Comparison of ENCODE assay signal across 1 cellular context in the genomic region with DNA sequence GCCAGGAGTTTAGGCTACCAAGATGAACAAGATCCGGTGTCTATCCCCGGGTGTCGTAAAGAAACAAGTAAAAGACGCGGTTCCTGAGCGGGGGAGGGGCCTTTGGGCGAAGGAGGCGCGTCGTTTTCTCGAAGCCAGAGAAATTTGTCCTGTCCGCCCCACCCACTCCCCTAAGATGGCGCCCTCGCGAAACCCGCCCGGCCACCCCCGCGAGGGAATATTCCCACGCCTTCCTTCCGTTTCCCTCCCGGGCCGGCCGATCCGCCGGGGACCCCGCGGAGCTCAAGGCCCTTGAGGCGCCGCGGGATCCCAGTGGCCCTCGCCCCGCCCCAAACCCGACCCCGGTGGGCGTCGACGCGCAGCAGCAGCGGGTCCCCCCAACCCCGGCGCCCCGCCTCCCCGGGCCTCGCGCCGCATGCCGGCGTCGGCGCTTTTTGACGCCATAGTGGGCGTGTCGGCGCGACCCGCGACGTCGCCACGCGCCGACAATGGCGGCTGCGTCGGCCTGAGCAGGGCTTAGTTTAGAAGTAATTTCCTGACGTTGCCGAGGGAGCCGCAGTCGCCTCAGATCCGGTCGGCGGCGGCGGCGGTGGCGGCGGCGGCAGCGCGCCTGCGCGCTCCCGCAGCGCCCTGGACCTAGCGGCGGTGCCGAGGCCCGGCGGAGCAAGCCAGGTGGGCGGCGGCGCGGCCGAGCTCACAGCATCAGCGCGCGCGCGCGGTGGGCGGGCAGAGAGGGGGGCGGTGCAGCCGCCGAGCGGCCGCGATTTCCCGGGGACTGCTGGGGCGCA.
A peak's percentile ranks its signal among the peaks of the same experiment; 100 is the strongest.
TF ChIP-seq lines count a peak whose summit lies in the region.

No MANE protein-coding gene starts in this region.

TF ChIP-seq in K562, 482 proteins besides CTCF, POLR2A, EP300 and RAD21 (continued from another document and continues in another):
- TF ChIP-seq, protein P1, sequence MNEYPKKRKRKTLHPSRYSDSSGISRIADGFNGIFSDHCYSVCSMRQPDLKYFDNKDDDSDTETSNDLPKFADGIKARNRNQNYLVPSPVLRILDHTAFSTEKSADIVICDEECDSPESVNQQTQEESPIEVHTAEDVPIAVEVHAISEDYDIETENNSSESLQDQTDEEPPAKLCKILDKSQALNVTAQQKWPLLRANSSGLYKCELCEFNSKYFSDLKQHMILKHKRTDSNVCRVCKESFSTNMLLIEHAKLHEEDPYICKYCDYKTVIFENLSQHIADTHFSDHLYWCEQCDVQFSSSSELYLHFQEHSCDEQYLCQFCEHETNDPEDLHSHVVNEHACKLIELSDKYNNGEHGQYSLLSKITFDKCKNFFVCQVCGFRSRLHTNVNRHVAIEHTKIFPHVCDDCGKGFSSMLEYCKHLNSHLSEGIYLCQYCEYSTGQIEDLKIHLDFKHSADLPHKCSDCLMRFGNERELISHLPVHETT (CRISPR knock-in tag; conservative IDR thresholded peaks at IDR 0.05 in 1 of 2, IDR thresholded peaks at IDR 0.05 in 1 of 2): peak in 1 of 2 experiments; percentile 79; a peak in 1 of 4 replicates
- TF ChIP-seq PHF8 (IDR thresholded peaks at IDR 0.05; ENCODE audit: borderline replicate concordance, low read length): peak; percentile 70
- 0 out of 2 replicates have a peak, but pooled peaks have one; percentile 24 for TF ChIP-seq NCOA1 (IDR thresholded peaks at IDR 0.05; ENCODE audit: low read depth)
- TF ChIP-seq PCBP2 (IDR thresholded peaks at IDR 0.05; ENCODE audit: low read depth, low read length, poor library complexity, severe bottlenecking): no peak
- no peak for TF ChIP-seq ZNF589 (CRISPR knock-in tag; IDR thresholded peaks at IDR 0.05; ENCODE audit: low read depth)
- TF ChIP-seq, protein P2, sequence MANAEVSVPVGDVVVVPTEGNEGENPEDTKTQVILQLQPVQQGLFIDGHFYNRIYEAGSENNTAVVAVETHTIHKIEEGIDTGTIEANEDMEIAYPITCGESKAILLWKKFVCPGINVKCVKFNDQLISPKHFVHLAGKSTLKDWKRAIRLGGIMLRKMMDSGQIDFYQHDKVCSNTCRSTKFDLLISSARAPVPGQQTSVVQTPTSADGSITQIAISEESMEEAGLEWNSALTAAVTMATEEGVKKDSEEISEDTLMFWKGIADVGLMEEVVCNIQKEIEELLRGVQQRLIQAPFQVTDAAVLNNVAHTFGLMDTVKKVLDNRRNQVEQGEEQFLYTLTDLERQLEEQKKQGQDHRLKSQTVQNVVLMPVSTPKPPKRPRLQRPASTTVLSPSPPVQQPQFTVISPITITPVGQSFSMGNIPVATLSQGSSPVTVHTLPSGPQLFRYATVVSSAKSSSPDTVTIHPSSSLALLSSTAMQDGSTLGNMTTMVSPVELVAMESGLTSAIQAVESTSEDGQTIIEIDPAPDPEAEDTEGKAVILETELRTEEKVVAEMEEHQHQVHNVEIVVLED (CRISPR knock-in tag; IDR thresholded peaks at IDR 0.05): peak; percentile 93
- TF ChIP-seq L3MBTL2 (IDR thresholded peaks at IDR 0.05): peak; percentile 66
- TF ChIP-seq ZNF217 (CRISPR knock-in tag; IDR thresholded peaks at IDR 0.05): no peak
- no peak for TF ChIP-seq MBD1 (CRISPR knock-in tag; IDR thresholded peaks at IDR 0.05)
- TF ChIP-seq TBP (optimal IDR thresholded peaks at IDR 0.05; ENCODE audit: low read depth, low read length): peak; percentile 70
- 0 out of 2 replicates have a peak, but pooled peaks have one; percentile 34 for TF ChIP-seq LCOR (CRISPR knock-in tag; IDR thresholded peaks at IDR 0.05)
- TF ChIP-seq FOXM1 (IDR thresholded peaks at IDR 0.05; ENCODE audit: low read depth): no peak
- TF ChIP-seq FOXM1 (CRISPR knock-in tag; IDR thresholded peaks at IDR 0.05; ENCODE audit: low read depth): peak; percentile 7; the same call in 1 of the 2 replicates
- no peak for TF ChIP-seq MCM5 (IDR thresholded peaks at IDR 0.05; ENCODE audit: low read depth)
- no peak for TF ChIP-seq ARID3B (CRISPR knock-in tag; IDR thresholded peaks at IDR 0.05; ENCODE audit: borderline replicate concordance)
- TF ChIP-seq, protein P3, sequence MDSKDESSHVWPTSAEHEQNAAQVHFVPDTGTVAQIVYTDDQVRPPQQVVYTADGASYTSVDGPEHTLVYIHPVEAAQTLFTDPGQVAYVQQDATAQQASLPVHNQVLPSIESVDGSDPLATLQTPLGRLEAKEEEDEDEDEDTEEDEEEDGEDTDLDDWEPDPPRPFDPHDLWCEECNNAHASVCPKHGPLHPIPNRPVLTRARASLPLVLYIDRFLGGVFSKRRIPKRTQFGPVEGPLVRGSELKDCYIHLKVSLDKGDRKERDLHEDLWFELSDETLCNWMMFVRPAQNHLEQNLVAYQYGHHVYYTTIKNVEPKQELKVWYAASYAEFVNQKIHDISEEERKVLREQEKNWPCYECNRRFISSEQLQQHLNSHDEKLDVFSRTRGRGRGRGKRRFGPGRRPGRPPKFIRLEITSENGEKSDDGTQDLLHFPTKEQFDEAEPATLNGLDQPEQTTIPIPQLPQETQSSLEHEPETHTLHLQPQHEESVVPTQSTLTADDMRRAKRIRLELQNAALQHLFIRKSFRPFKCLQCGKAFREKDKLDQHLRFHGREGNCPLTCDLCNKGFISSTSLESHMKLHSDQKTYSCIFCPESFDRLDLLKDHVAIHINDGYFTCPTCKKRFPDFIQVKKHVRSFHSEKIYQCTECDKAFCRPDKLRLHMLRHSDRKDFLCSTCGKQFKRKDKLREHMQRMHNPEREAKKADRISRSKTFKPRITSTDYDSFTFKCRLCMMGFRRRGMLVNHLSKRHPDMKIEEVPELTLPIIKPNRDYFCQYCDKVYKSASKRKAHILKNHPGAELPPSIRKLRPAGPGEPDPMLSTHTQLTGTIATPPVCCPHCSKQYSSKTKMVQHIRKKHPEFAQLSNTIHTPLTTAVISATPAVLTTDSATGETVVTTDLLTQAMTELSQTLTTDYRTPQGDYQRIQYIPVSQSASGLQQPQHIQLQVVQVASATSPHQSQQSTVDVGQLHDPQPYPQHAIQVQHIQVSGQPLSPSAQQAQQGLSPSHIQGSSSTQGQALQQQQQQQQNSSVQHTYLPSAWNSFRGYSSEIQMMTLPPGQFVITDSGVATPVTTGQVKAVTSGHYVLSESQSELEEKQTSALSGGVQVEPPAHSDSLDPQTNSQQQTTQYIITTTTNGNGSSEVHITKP (IDR thresholded peaks at IDR 0.05; ENCODE audit: partially characterized antibody): peak; percentile 26
- TF ChIP-seq HCFC1 (IDR thresholded peaks at IDR 0.05; ENCODE audit: low read depth, low read length): peak; percentile 69
- TF ChIP-seq WHSC1 (IDR thresholded peaks at IDR 0.05; ENCODE audit: low read length): no peak
- TF ChIP-seq NFIX (CRISPR knock-in tag; IDR thresholded peaks at IDR 0.05; ENCODE audit: low read depth): no peak
- TF ChIP-seq U2AF1 (optimal IDR thresholded peaks at IDR 0.05; ENCODE audit: low read depth, low read length): no peak
- TF ChIP-seq POLR2B (IDR thresholded peaks at IDR 0.05; ENCODE audit: low read depth, partially characterized antibody): peak; percentile 63
- no peak for TF ChIP-seq ZNF584 (CRISPR knock-in tag; IDR thresholded peaks at IDR 0.05; ENCODE audit: low read depth)
- TF ChIP-seq GABPB1 (CRISPR knock-in tag; IDR thresholded peaks at IDR 0.05): 0 out of 2 replicates have a peak, but pooled peaks have one; percentile 21
- TF ChIP-seq, protein P4, sequence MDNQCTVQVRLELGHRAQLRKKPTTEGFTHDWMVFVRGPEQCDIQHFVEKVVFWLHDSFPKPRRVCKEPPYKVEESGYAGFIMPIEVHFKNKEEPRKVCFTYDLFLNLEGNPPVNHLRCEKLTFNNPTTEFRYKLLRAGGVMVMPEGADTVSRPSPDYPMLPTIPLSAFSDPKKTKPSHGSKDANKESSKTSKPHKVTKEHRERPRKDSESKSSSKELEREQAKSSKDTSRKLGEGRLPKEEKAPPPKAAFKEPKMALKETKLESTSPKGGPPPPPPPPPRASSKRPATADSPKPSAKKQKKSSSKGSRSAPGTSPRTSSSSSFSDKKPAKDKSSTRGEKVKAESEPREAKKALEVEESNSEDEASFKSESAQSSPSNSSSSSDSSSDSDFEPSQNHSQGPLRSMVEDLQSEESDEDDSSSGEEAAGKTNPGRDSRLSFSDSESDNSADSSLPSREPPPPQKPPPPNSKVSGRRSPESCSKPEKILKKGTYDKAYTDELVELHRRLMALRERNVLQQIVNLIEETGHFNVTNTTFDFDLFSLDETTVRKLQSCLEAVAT (IDR thresholded peaks at IDR 0.05): no peak
- no peak for TF ChIP-seq NUFIP1 (IDR thresholded peaks at IDR 0.05; ENCODE audit: partially characterized antibody)
- TF ChIP-seq RHOXF2B (CRISPR knock-in tag; conservative IDR thresholded peaks at IDR 0.05): no peak
- TF ChIP-seq ZBTB8A (IDR thresholded peaks at IDR 0.05; ENCODE audit: partially characterized antibody): no peak
- TF ChIP-seq, protein P5, sequence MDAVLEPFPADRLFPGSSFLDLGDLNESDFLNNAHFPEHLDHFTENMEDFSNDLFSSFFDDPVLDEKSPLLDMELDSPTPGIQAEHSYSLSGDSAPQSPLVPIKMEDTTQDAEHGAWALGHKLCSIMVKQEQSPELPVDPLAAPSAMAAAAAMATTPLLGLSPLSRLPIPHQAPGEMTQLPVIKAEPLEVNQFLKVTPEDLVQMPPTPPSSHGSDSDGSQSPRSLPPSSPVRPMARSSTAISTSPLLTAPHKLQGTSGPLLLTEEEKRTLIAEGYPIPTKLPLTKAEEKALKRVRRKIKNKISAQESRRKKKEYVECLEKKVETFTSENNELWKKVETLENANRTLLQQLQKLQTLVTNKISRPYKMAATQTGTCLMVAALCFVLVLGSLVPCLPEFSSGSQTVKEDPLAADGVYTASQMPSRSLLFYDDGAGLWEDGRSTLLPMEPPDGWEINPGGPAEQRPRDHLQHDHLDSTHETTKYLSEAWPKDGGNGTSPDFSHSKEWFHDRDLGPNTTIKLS (IDR thresholded peaks at IDR 0.05; ENCODE audit: borderline replicate concordance, low read depth): peak; percentile 85; the same call in 1 of the 2 replicates
- TF ChIP-seq UBTF (IDR thresholded peaks at IDR 0.05; ENCODE audit: borderline replicate concordance in 1 of 2, low read depth in 2 of 2, low read length in 2 of 2): no peak
- TF ChIP-seq ZNF778 (CRISPR knock-in tag; IDR thresholded peaks at IDR 0.05): no peak
- TF ChIP-seq, protein P6, sequence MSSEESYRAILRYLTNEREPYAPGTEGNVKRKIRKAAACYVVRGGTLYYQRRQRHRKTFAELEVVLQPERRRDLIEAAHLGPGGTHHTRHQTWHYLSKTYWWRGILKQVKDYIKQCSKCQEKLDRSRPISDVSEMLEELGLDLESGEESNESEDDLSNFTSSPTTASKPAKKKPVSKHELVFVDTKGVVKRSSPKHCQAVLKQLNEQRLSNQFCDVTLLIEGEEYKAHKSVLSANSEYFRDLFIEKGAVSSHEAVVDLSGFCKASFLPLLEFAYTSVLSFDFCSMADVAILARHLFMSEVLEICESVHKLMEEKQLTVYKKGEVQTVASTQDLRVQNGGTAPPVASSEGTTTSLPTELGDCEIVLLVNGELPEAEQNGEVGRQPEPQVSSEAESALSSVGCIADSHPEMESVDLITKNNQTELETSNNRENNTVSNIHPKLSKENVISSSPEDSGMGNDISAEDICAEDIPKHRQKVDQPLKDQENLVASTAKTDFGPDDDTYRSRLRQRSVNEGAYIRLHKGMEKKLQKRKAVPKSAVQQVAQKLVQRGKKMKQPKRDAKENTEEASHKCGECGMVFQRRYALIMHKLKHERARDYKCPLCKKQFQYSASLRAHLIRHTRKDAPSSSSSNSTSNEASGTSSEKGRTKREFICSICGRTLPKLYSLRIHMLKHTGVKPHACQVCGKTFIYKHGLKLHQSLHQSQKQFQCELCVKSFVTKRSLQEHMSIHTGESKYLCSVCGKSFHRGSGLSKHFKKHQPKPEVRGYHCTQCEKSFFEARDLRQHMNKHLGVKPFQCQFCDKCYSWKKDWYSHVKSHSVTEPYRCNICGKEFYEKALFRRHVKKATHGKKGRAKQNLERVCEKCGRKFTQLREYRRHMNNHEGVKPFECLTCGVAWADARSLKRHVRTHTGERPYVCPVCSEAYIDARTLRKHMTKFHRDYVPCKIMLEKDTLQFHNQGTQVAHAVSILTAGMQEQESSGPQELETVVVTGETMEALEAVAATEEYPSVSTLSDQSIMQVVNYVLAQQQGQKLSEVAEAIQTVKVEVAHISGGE (CRISPR knock-in tag; IDR thresholded peaks at IDR 0.05): peak in 1 of 3 experiments; percentile 65; a peak in 1 of 6 replicates
- peak in 1 of 2 experiments; percentile 34; a peak in 1 of 4 replicates for TF ChIP-seq SRF (CRISPR knock-in tag; IDR thresholded peaks at IDR 0.05)
